Comparison of ENCODE assay signal across 28 cellular contexts in the genomic region with DNA sequence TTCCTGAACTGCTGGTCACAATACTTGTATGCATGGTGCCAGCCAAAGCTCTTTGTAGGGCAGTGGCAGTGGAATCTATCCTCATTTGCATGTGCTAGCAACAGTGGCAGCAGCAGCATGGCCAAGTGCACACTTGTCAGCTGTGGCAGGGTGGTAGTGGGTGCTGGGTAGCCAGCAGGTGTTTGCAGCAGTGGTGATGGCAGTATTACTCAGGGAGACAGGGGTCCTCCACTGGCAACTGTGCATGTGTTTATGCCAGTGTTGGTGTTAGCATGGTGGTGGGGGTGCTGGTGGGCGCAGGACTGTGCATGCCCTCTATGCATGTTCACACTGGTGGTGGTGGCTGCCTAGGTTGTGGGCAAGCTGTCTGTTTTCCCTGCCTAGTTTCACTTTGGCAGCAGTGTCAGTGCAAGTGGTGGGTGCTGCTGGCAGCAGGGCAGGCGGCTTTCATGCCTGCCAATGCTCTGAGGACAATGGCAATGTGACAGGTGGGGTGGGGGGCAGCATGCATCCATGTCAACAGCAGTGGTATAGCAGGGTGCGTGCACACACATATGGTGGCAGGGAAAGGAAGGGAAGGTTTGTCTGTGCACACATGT. TPM values are rescaled to one million over a fixed set of nuclear protein-coding genes. Genes with fewer than 3 reads are reported as not detected.
"Had no signal": no experiment of that assay in that cellular context is flagged by ENCODE, and none has a peak within 500 bp of the region (broad histone marks: within the 10 kb centered on the region; RNA-seq: fewer than 3 reads in every experiment).

No MANE protein-coding gene starts in this region.

- H3K27ac ChIP-seq: coronary artery, dorsolateral prefrontal cortex, hepatocyte, pancreas, psoas muscle, suprapubic skin, tibial artery had no signal

- H3K4me2 ChIP-seq: hepatocyte had no signal

- H3K4me1 ChIP-seq: pancreas, psoas muscle, suprapubic skin, tibial artery had no signal

- H3K4me3 ChIP-seq: coronary artery, dorsolateral prefrontal cortex, hepatocyte, pancreas, psoas muscle, suprapubic skin, tibial artery had no signal

- H2AFZ ChIP-seq: hepatocyte had no signal

- H3K27ac Mint-ChIP-seq: activated CD4-positive, alpha-beta memory T cell treated with anti-CD3 and anti-CD28 coated beads for 36 hours; activated CD4-positive, alpha-beta T cell treated with anti-CD3 and anti-CD28 coated beads, Interleukin-2, amount 10 ng/mL, durations not matched to agents 24 days and 14 days; activated naive CD8-positive, alpha-beta T cell; activated T-helper 17 cell treated with anti-CD3 and anti-CD28 coated beads, Interleukin-2, amount 50 U/mL, for 72 hours; mesothelial cell of epicardium; naive B cell; nephron progenitor cell; T-helper 1 cell treated with Interleukin-12 subunit alpha and Interleukin-12 subunit beta and Interleukin-4 antibody, amounts not matched to agents 30 μg/mL and 1 μg/mL, for 36 hours had no signal

- H3K4me3 Mint-ChIP-seq: activated CD4-positive, alpha-beta memory T cell treated with anti-CD3 and anti-CD28 coated beads for 36 hours; activated CD4-positive, alpha-beta T cell treated with anti-CD3 and anti-CD28 coated beads, Interleukin-2, amount 10 ng/mL, durations not matched to agents 24 days and 14 days; activated naive CD8-positive, alpha-beta T cell; activated T-cell treated with anti-CD3 and anti-CD28 coated beads, Interleukin-2, amount 50 U/mL, for 4 hours; activated T-helper 17 cell treated with anti-CD3 and anti-CD28 coated beads, Interleukin-2, amount 50 U/mL, for 72 hours; mesothelial cell of epicardium; naive B cell; nephron progenitor cell; T-helper 1 cell treated with Interleukin-12 subunit alpha and Interleukin-12 subunit beta and Interleukin-4 antibody, amounts not matched to agents 30 μg/mL and 1 μg/mL, for 36 hours had no signal

- H3K4me1 Mint-ChIP-seq: activated CD4-positive, alpha-beta T cell treated with anti-CD3 and anti-CD28 coated beads, Interleukin-2, amount 10 ng/mL, durations not matched to agents 24 days and 14 days; activated T-helper 17 cell treated with anti-CD3 and anti-CD28 coated beads, Interleukin-2, amount 50 U/mL, for 72 hours; mesothelial cell of epicardium; naive B cell; nephron progenitor cell had no signal

- H3K36me3 Mint-ChIP-seq: activated CD4-positive, alpha-beta memory T cell treated with anti-CD3 and anti-CD28 coated beads for 36 hours; activated naive CD8-positive, alpha-beta T cell; naive B cell had no signal

- DNase-seq: activated CD4-positive, alpha-beta memory T cell treated with anti-CD3 and anti-CD28 coated beads for 36 hours; activated CD4-positive, alpha-beta T cell treated with anti-CD3 and anti-CD28 coated beads, Interleukin-2, amount 10 ng/mL, durations not matched to agents 24 days and 14 days; activated CD4-positive, CD25-positive, alpha-beta regulatory T cell treated with anti-CD3 and anti-CD28 coated beads, Interleukin-2, amount 50 U/mL, for 72 hours; activated naive CD4-positive, alpha-beta T cell; activated T-cell treated with anti-CD3 and anti-CD28 coated beads, Interleukin-2, amount 50 U/mL, for 4 hours; effector memory CD4-positive, alpha-beta T cell; glutamatergic neuron; islet precursor cell; left cardiac atrium; naive B cell; nephron progenitor cell; stimulated activated naive CD4-positive, alpha-beta T cell; T-helper 9 cell; tibial artery had no signal

- H3K9me3 ChIP-seq: pancreas, psoas muscle, tibial artery had no signal

- H3K79me2 ChIP-seq: hepatocyte had no signal

- H3K27me3 ChIP-seq: dorsolateral prefrontal cortex, hepatocyte, pancreas, suprapubic skin, tibial artery had no signal

- H3K27me3 Mint-ChIP-seq: activated CD4-positive, alpha-beta memory T cell treated with anti-CD3 and anti-CD28 coated beads for 36 hours; activated CD4-positive, alpha-beta T cell treated with anti-CD3 and anti-CD28 coated beads, Interleukin-2, amount 10 ng/mL, durations not matched to agents 24 days and 14 days; activated naive CD8-positive, alpha-beta T cell; activated T-helper 17 cell treated with anti-CD3 and anti-CD28 coated beads, Interleukin-2, amount 50 U/mL, for 72 hours; naive B cell had no signal

- H3K9me3 Mint-ChIP-seq: activated CD4-positive, alpha-beta T cell treated with anti-CD3 and anti-CD28 coated beads, Interleukin-2, amount 10 ng/mL, durations not matched to agents 24 days and 14 days had no signal

- H3K36me3 ChIP-seq: pancreas, suprapubic skin, tibial artery had no signal

- FAIRE-seq: bronchial epithelial cell, frontal cortex, pancreas, TTC549 had no signal

RNA-seq across cellular contexts. Expression of gene GALNT13, which starts 41.2 kb away (rescaled TPM):
- total RNA-seq: activated CD4-positive, alpha-beta memory T cell treated with anti-CD3 and anti-CD28 coated beads for 36 hours; activated CD4-positive, alpha-beta T cell treated with anti-CD3 and anti-CD28 coated beads, Interleukin-2, amount 10 ng/mL, durations not matched to agents 24 days and 14 days; activated T-cell treated with anti-CD3 and anti-CD28 coated beads, Interleukin-2, amount 50 U/mL, for 4 hours; activated T-helper 17 cell treated with anti-CD3 and anti-CD28 coated beads, Interleukin-2, amount 50 U/mL, for 72 hours; liver; psoas muscle had no signal
- polyA plus RNA-seq: liver had no signal
